27 cellular contexts compared by ENCODE assay signal in genomic region chr6:136522636-136523035, GRCh38.
"Had no signal": no experiment of that assay in that cellular context is flagged by ENCODE, and none has a peak within 500 bp of the region (broad histone marks: within the 10 kb centered on the region; RNA-seq: fewer than 3 reads in every experiment).

No MANE protein-coding gene starts in this region.

- ATAC-seq: activated naive CD4-positive, alpha-beta T cell treated with anti-CD3 and anti-CD28 coated beads, Interleukin-2, amount 50 U/mL, for 72 hours; activated T-cell treated with anti-CD3 and anti-CD28 coated beads, Interleukin-2, amount 50 U/mL, for 72 hours; effector memory CD8-positive, alpha-beta T cell; gastroesophageal sphincter; T-helper 17 cell had no signal

- H3K27ac ChIP-seq: brain microvascular endothelial cell, coronary artery, esophagus squamous epithelium, gastroesophageal sphincter had no signal

- DNase-seq: activated CD4-positive, alpha-beta memory T cell treated with anti-CD3 and anti-CD28 coated beads, Interleukin-2, amount 10 ng/mL, durations not matched to agents 7 days and 5 days; activated CD4-positive, alpha-beta T cell treated with anti-CD3 and anti-CD28 coated beads for 1 hour; activated CD4-positive, alpha-beta T cell treated with anti-CD3 and anti-CD28 coated beads for 4 hours; activated CD4-positive, alpha-beta T cell treated with anti-CD3 and anti-CD28 coated beads, Interleukin-2, amount 10 ng/mL, durations not matched to agents 7 days and 5 days; activated CD4-positive, alpha-beta T cell treated with anti-CD3 and anti-CD28 coated beads, Interleukin-2, amount 50 U/mL, for 4 hours; activated CD8-positive, alpha-beta memory T cell treated with anti-CD3 and anti-CD28 coated beads, Interleukin-2, amount 50 U/mL, for 48 hours; activated gamma-delta T cell; activated naive CD4-positive, alpha-beta T cell; activated naive CD4-positive, alpha-beta T cell treated with anti-CD3 and anti-CD28 coated beads, Interleukin-2, amount 10 ng/mL, durations not matched to agents 7 days and 5 days; activated naive CD8-positive, alpha-beta T cell treated with anti-CD3 and anti-CD28 coated beads, Interleukin-2, amount 10 ng/mL, durations not matched to agents 7 days and 5 days; activated T-cell treated with anti-CD3 and anti-CD28 coated beads for 4 hours; activated T-cell treated with anti-CD3 and anti-CD28 coated beads, Interleukin-2, amount 50 U/mL, for 24 hours; activated T-cell treated with anti-CD3 and anti-CD28 coated beads, Interleukin-2, amount 50 U/mL, for 72 hours; brain microvascular endothelial cell; effector CD4-positive, alpha-beta T cell; effector memory CD8-positive, alpha-beta T cell; erythroblast; esophagus squamous epithelium; foreskin melanocyte; T-helper 1 cell; T-helper 17 cell; T1000 had no signal

- H3K4me3 ChIP-seq: coronary artery, esophagus squamous epithelium, gastroesophageal sphincter had no signal

- FAIRE-seq: astrocyte, bronchial epithelial cell had no signal

- H3K9me3 ChIP-seq: esophagus squamous epithelium, gastroesophageal sphincter had no signal

- H3K27me3 ChIP-seq: brain microvascular endothelial cell, esophagus squamous epithelium had no signal
